In genomic region chr6:38593419-38593818, GRCh38 we compare ENCODE assay signal across 20 cellular contexts.
"Had no signal": no experiment of that assay in that cellular context is flagged by ENCODE, and none has a peak within 500 bp of the region (broad histone marks: within the 10 kb centered on the region; RNA-seq: fewer than 3 reads in every experiment).

No MANE protein-coding gene starts in this region.

- H3K27ac ChIP-seq: ascending aorta, coronary artery, neutrophil, right atrium auricular region, tibial artery, uterus had no signal

- H3K36me3 ChIP-seq: uterus had no signal

- H3K27me3 ChIP-seq: ascending aorta, neutrophil, right atrium auricular region, tibial artery, uterus had no signal

- H3K4me2 ChIP-seq: smooth muscle cell had no signal

- FAIRE-seq: islet of Langerhans, TTC549 had no signal

- H3K4me1 ChIP-seq: ascending aorta, right atrium auricular region, tibial artery, uterus had no signal

- H3K4me1 Mint-ChIP-seq: activated B cell treated with CpG ODN at 0.5 μM for 24 hours had no signal

- H3K4me3 ChIP-seq: ascending aorta, coronary artery, mucosa of descending colon, right atrium auricular region, smooth muscle cell, tibial artery, uterus had no signal

- H3K4me3 Mint-ChIP-seq: activated B cell treated with CpG ODN at 0.5 μM for 24 hours; activated naive CD8-positive, alpha-beta T cell; activated T-helper 17 cell treated with anti-CD3 and anti-CD28 coated beads, Interleukin-2, amount 50 U/mL, for 72 hours; naive thymus-derived CD8-positive, alpha-beta T cell had no signal

- H3K27me3 Mint-ChIP-seq: activated B cell treated with CpG ODN at 0.5 μM for 24 hours; activated naive CD8-positive, alpha-beta T cell; activated T-helper 17 cell treated with anti-CD3 and anti-CD28 coated beads, Interleukin-2, amount 50 U/mL, for 72 hours; naive thymus-derived CD8-positive, alpha-beta T cell had no signal

- H3K9me3 Mint-ChIP-seq: activated B cell treated with CpG ODN at 0.5 μM for 24 hours; activated T-helper 17 cell treated with anti-CD3 and anti-CD28 coated beads, Interleukin-2, amount 50 U/mL, for 72 hours; naive thymus-derived CD8-positive, alpha-beta T cell had no signal

- DNase-seq: activated B cell treated with CpG ODN at 0.5 μM for 24 hours; activated CD4-positive, alpha-beta T cell treated with anti-CD3 and anti-CD28 coated beads, Interleukin-2, amount 50 U/mL, for 4 hours; activated CD8-positive, alpha-beta memory T cell treated with anti-CD3 and anti-CD28 coated beads, Interleukin-2, amount 50 U/mL, for 4 hours; caudate nucleus; effector CD8-positive, alpha-beta T cell; head of caudate nucleus; mucosa of descending colon; naive thymus-derived CD8-positive, alpha-beta T cell; T-helper 2 cell; tibial artery; uterus had no signal

- ATAC-seq: activated T-helper 17 cell treated with anti-CD3 and anti-CD28 coated beads, Interleukin-2, amount 50 U/mL, for 72 hours; mucosa of descending colon; naive thymus-derived CD8-positive, alpha-beta T cell had no signal

- H3K9me3 ChIP-seq: ascending aorta, mucosa of descending colon, neutrophil, right atrium auricular region, tibial artery, uterus had no signal

- H3K27ac Mint-ChIP-seq: activated B cell treated with CpG ODN at 0.5 μM for 24 hours; activated naive CD8-positive, alpha-beta T cell; activated T-helper 17 cell treated with anti-CD3 and anti-CD28 coated beads, Interleukin-2, amount 50 U/mL, for 72 hours had no signal
